In the genomic region with DNA sequence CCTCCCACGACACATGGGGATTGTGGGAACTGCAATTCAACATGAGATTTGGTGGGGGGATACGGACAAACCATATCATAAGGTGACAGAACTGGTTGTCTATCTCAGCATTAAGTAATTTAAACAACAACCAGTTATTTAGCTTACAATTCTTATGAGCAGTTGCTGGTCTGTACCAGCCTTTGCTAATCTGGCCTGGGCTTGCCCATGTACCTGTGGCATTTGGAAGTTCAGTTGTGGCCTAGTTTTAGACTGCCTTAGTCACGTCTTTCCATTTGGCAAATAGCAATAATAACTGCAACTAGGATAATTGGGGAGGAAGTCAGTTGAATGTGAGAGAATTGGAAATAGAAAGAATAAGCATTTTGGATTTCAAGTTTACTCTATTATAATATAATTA, we compare ENCODE assay signal across 32 cellular contexts.
"Had no signal": no experiment of that assay in that cellular context is flagged by ENCODE, and none has a peak within 500 bp of the region (broad histone marks: within the 10 kb centered on the region; RNA-seq: fewer than 3 reads in every experiment).

No MANE protein-coding gene starts in this region.

- DNase-seq: activated B cell treated with CpG ODN at 0.5 μM for 24 hours; activated CD4-positive, alpha-beta T cell treated with anti-CD3 and anti-CD28 coated beads for 48 hours; activated CD4-positive, alpha-beta T cell treated with anti-CD3 and anti-CD28 coated beads, Interleukin-2, amount 50 U/mL, for 1 hour; activated CD4-positive, alpha-beta T cell treated with anti-CD3 and anti-CD28 coated beads, Interleukin-2, amount 50 U/mL, for 48 hours; activated CD8-positive, alpha-beta memory T cell treated with anti-CD3 and anti-CD28 coated beads for 24 hours; activated CD8-positive, alpha-beta T cell treated with anti-CD3 and anti-CD28 coated beads for 36 hours; activated effector memory CD4-positive, alpha-beta T cell treated with anti-CD3 and anti-CD28 coated beads, Interleukin-2, amount 50 U/mL, for 16 hours; activated naive CD4-positive, alpha-beta T cell treated with anti-CD3 and anti-CD28 coated beads for 36 hours; activated naive CD8-positive, alpha-beta T cell treated with anti-CD3 and anti-CD28 coated beads for 36 hours; activated naive CD8-positive, alpha-beta T cell treated with anti-CD3 and anti-CD28 coated beads, Interleukin-2, amount 50 U/mL, for 24 hours; activated T-cell treated with anti-CD3 and anti-CD28 coated beads, Interleukin-2, amount 50 U/mL, for 1 hour; activated T-cell treated with anti-CD3 and anti-CD28 coated beads, Interleukin-2, amount 50 U/mL, for 48 hours; adrenal gland; amygdala; aorta; body of pancreas; cortex of kidney; dermis blood vessel endothelial cell; effector CD4-positive, alpha-beta T cell; effector memory CD8-positive, alpha-beta T cell; foreskin fibroblast; gastrocnemius medialis; glutamatergic neuron; heart left ventricle; SW 1271; T-cell; T-helper 17 cell; T1000; WERI-Rb-1 had no signal

- H3K27ac ChIP-seq: adrenal gland, body of pancreas, epithelial cell of prostate, gastrocnemius medialis, heart left ventricle, WERI-Rb-1 had no signal

- FAIRE-seq: colon had no signal

- H3K4me3 ChIP-seq: adrenal gland, body of pancreas, gastrocnemius medialis, heart left ventricle had no signal

- H3K4me1 ChIP-seq: adrenal gland, body of pancreas, gastrocnemius medialis, heart left ventricle had no signal

- ATAC-seq: activated CD4-positive, CD25-positive, alpha-beta regulatory T cell treated with anti-CD3 and anti-CD28 coated beads, Interleukin-2, amount 50 U/mL, for 24 hours; activated CD8-positive, alpha-beta T cell treated with anti-CD3 and anti-CD28 coated beads for 36 hours; activated naive CD8-positive, alpha-beta T cell treated with anti-CD3 and anti-CD28 coated beads, Interleukin-2, amount 50 U/mL, for 24 hours; body of pancreas; effector memory CD8-positive, alpha-beta T cell; gastrocnemius medialis; heart left ventricle; T-cell; T-helper 17 cell had no signal

- H3K27me3 ChIP-seq: adrenal gland, body of pancreas, gastrocnemius medialis, heart left ventricle had no signal

- H3K36me3 ChIP-seq: adrenal gland, gastrocnemius medialis, heart left ventricle, WERI-Rb-1 had no signal

- H3K9me3 ChIP-seq: adrenal gland, body of pancreas, gastrocnemius medialis, heart left ventricle had no signal
